18 cellular contexts compared by ENCODE assay signal in the genomic region with DNA sequence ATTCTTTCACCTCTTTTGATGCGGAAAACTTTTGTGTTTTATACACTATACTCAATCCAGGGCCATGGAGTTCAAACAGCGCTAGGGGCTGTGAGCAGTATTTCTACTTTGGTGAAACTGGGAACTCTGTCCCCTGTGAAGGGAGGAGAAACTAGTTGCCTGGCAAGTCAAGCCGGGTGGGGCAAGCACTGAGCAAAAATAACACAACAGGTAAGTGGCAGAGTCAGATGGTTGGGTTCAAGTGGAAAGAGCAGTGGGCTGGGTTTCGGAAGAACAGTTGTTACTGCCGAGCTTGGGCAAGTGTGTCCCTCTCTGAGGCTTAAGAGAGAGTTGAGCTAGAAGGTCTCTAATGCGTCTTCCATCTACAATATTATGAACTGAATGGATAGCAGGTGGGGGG. TPM values are rescaled to one million over a fixed set of nuclear protein-coding genes. Genes with fewer than 3 reads are reported as not detected.
DNase-seq lines count a peak whose midpoint lies in the region; ATAC-seq and TF ChIP-seq lines count a peak whose summit lies in the region.
"Had no signal": no experiment of that assay in that cellular context is flagged by ENCODE, and none has a peak within 500 bp of the region (broad histone marks: within the 10 kb centered on the region; RNA-seq: fewer than 3 reads in every experiment).

No MANE protein-coding gene starts in this region.

- H3K4me2 ChIP-seq in osteoblast (ENCODE audit: insufficient read depth, low read length): no peak overlapping the region
- H3K4me2 ChIP-seq: A549; BLaER1 treated with 17β-estradiol and CSF1 and Interleukin-3, amounts not matched to agents 10 nM and 100 nM had no signal

- H3K4me1 ChIP-seq in right atrium auricular region (peaks cover 0 to 8% of the 10 kb centered on the region in 2 donors), osteoblast (ENCODE audit: insufficient read depth, low read length) (no peaks in the 10 kb centered on the region), thyroid gland (peaks cover 9 to 11% of the 10 kb centered on the region in 2 donors)
- H3K4me1 ChIP-seq: A549 had no signal

- 38 to 42% methylated on average over 6 of the region's 6 CpGs for WGBS in thyroid gland, 2 donors

- no peak for TF ChIP-seq CTCF in right atrium auricular region (IDR thresholded peaks at IDR 0.05)
- TF ChIP-seq CTCF in osteoblast (IDR thresholded peaks at IDR 0.05; ENCODE audit: extremely low read depth, low read depth, low read length): no peak
- TF ChIP-seq CTCF in thyroid gland (IDR thresholded peaks at IDR 0.05): peak in 2 of 6 experiments; percentile 15 to 24

- H4K20me1 ChIP-seq in osteoblast (ENCODE audit: insufficient read depth, low read length): no peaks in the 10 kb centered on the region
- H4K20me1 ChIP-seq: BLaER1 treated with 17β-estradiol and CSF1 and Interleukin-3, amounts not matched to agents 10 nM and 100 nM had no signal

- TF ChIP-seq POLR2A in thyroid gland (IDR thresholded peaks at IDR 0.05): no peak

- ATAC-seq in Right ventricle myocardium inferior (no peak), GM19023 (IDR thresholded peaks at IDR 0.05; ENCODE audit: unreplicated experiment) (no peak)
- ATAC-seq: A549; CD8-positive, alpha-beta T cell had no signal

- H3K27me3 ChIP-seq in right atrium auricular region (no peaks in the 10 kb centered on the region), osteoblast (ENCODE audit: insufficient read depth, low read length) (peaks cover 59% of the 10 kb centered on the region), thyroid gland (no peaks in the 10 kb centered on the region)
- H3K27me3 ChIP-seq: BLaER1 treated with 17β-estradiol and CSF1 and Interleukin-3, amounts not matched to agents 10 nM and 100 nM had no signal

- H3K79me2 ChIP-seq in osteoblast (ENCODE audit: insufficient read depth, low read length): no peaks in the 10 kb centered on the region

- H3K9me3 ChIP-seq in right atrium auricular region (no peaks in the 10 kb centered on the region), osteoblast (ENCODE audit: low read depth, low read length) (no peaks in the 10 kb centered on the region), thyroid gland (no peaks in the 10 kb centered on the region)
- H3K9me3 ChIP-seq: BLaER1 treated with 17β-estradiol and CSF1 and Interleukin-3, amounts not matched to agents 10 nM and 100 nM; Caco-2 had no signal

- intact Hi-C loops in Right ventricle myocardium inferior (cut with DNase I): no loop called here
- intact Hi-C loops in thyroid gland (cut with DNase I): no loop called here

- no peak overlapping the region for H2AFZ ChIP-seq in osteoblast (ENCODE audit: low read length)

- H3K36me3 ChIP-seq in right atrium auricular region (no peaks in the 10 kb centered on the region), osteoblast (ENCODE audit: insufficient read depth, low read length) (no peaks in the 10 kb centered on the region), thyroid gland (no peaks in the 10 kb centered on the region)
- H3K36me3 ChIP-seq: BLaER1 treated with 17β-estradiol and CSF1 and Interleukin-3, amounts not matched to agents 10 nM and 100 nM had no signal

- H3K27ac ChIP-seq in right atrium auricular region: no peak overlapping the region
- H3K27ac ChIP-seq in osteoblast (ENCODE audit: low read depth, low read length): no peak overlapping the region
- H3K27ac ChIP-seq in thyroid gland: no peak overlapping the region
- H3K27ac ChIP-seq: 22Rv1; A549; BLaER1 treated with 17β-estradiol and CSF1 and Interleukin-3, amounts not matched to agents 10 nM and 100 nM; C4-2B had no signal

- peak; percentile 5 for DNase-seq in right atrium auricular region (ENCODE audit: low spot score)
- no peak for DNase-seq in Right ventricle myocardium inferior (ENCODE audit: missing footprints)
- peak; percentile 34 for DNase-seq in osteoblast (ENCODE audit: insufficient read length, low spot score, missing footprints)
- peak; percentile 80 to 86 for DNase-seq in thyroid gland
- DNase-seq in OCI-M2 (lab: John Stamatoyannopoulos, UW; ENCODE audit: unreplicated experiment): no peak
- no peak for DNase-seq in mucosa of gallbladder (ENCODE audit: low spot score)
- DNase-seq: AML-193; Caco-2; Calu3; CD4-positive, alpha-beta T cell; CD8-positive, alpha-beta T cell; GF-D8 had no signal

- H3K4me3 ChIP-seq in right atrium auricular region: no peak overlapping the region
- no peak overlapping the region for H3K4me3 ChIP-seq in osteoblast (ENCODE audit: insufficient read depth, low read length)
- no peak overlapping the region for H3K4me3 ChIP-seq in thyroid gland (replicated peaks in 1 of 3)
- H3K4me3 ChIP-seq: A549; BLaER1 treated with 17β-estradiol and CSF1 and Interleukin-3, amounts not matched to agents 10 nM and 100 nM had no signal

RNA-seq across cellular contexts. Expression of gene KALRN, which starts 18.5 kb away (rescaled TPM):
- total RNA-seq in right atrium auricular region (10 to 100 TPM; 39.0 to 56.6 TPM), Right ventricle myocardium inferior (66.0 TPM), osteoblast (9.4 and 13.4 TPM in 2 replicates), thyroid gland (10 to 100 TPM; 38.4 to 77.5 (median 65.8) TPM), mucosa of gallbladder (69.0 TPM)
- total RNA-seq: B cell had no signal

RNA-seq across cellular contexts. Expression of gene ROPN1, which starts 59.7 kb away (rescaled TPM):
- total RNA-seq in right atrium auricular region: not detected
- not detected for total RNA-seq in Right ventricle myocardium inferior
- not detected in 2 replicates for total RNA-seq in osteoblast
- under 1 TPM in 1 of 4 donors, not detected in 3; 0.54 TPM for total RNA-seq in thyroid gland
- not detected for total RNA-seq in mucosa of gallbladder
- total RNA-seq: B cell; Caco-2; Calu3; CD4-positive, alpha-beta T cell; CD8-positive, alpha-beta T cell had no signal

Comparison
In these comparisons a context has a peak if more than half of its experiments do, and no peak if none do; other contexts are left out.
1. DNase-seq: peak in right atrium auricular region (single experiment), osteoblast (single experiment) and thyroid gland (2 of 2); none in Right ventricle myocardium inferior (single experiment), OCI-M2 (single experiment) and mucosa of gallbladder (single experiment).